12 cellular contexts compared by ENCODE assay signal in the genomic region with DNA sequence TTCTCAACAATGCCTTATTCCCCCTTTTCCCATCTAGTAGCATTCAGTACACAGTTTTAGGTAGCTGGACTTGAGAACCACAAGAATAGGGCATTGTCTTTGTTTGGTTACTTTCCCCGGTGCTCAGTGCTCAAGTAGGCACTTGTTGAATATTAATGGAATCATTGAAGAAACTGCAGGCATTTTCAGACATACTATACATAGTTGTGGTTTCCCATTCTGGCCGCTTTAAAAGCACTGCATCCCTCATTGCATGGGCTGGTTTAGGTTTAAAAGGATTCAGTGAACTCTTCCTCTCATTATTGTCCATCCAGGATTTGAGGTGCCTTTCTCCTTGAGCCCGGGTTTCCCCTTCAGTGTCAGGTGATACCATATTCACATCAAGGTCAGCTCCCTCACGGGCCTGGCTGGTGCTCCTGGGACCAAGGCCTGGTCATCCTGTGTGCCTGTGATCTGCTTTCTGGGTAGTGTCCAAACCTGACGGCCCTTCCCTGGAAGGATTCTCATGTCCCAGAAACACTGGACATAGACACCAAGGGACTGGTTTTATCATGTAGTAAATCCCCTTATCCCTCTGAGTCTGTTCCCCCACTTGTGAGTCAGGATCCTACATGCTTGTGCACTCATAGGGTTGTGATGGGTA. TPM values are rescaled to one million over a fixed set of nuclear protein-coding genes. Genes with fewer than 3 reads are reported as not detected.
DNase-seq lines count a peak whose midpoint lies in the region; ATAC-seq and TF ChIP-seq lines count a peak whose summit lies in the region.
"Had no signal": no experiment of that assay in that cellular context is flagged by ENCODE, and none has a peak within 500 bp of the region (broad histone marks: within the 10 kb centered on the region; RNA-seq: fewer than 3 reads in every experiment).

No MANE protein-coding gene starts in this region.

- H3K27me3 ChIP-seq in adrenal gland = no peaks in the 10 kb centered on the region
- H3K27me3 ChIP-seq: colonic mucosa, tibial nerve had no signal

- TF ChIP-seq CTCF in adrenal gland (IDR thresholded peaks at IDR 0.05) = no peak

- H3K4me1 Mint-ChIP-seq in activated CD4-positive, alpha-beta memory T cell treated with anti-CD3 and anti-CD28 coated beads for 36 hours (ENCODE audit: low read depth) = peaks cover 48% of the 10 kb centered on the region
- H3K4me1 Mint-ChIP-seq in activated CD4-positive, alpha-beta memory T cell treated with anti-CD3 and anti-CD28 coated beads, Interleukin-2, amount 10 ng/mL, durations not matched to agents 7 days and 5 days = peaks cover 12% of the 10 kb centered on the region
- peaks cover 32% of the 10 kb centered on the region for H3K4me1 Mint-ChIP-seq in stimulated activated effector memory CD8-positive, alpha-beta T cell treated with anti-CD3 and anti-CD28 coated beads, Interleukin-12 subunit alpha, Interleukin-12 subunit beta, amount 100 ng/mL, for 72 hours

- no peak for ATAC-seq in stimulated activated effector memory CD8-positive, alpha-beta T cell treated with anti-CD3 and anti-CD28 coated beads, Interleukin-12 subunit alpha, Interleukin-12 subunit beta, amount 100 ng/mL, for 72 hours

- peaks cover 0 to 3% of the 10 kb centered on the region in 2 donors for H3K36me3 ChIP-seq in adrenal gland (replicated peaks in 1 of 2)
- H3K36me3 ChIP-seq: colonic mucosa had no signal

- no peak for DNase-seq in activated CD4-positive, alpha-beta memory T cell treated with anti-CD3 and anti-CD28 coated beads for 36 hours
- DNase-seq in activated CD4-positive, alpha-beta memory T cell treated with anti-CD3 and anti-CD28 coated beads, Interleukin-2, amount 10 ng/mL, durations not matched to agents 7 days and 5 days = no peak
- peak in 6 of 7 donors; percentile 49 to 70 (median 58) for DNase-seq in adrenal gland
- DNase-seq in hepatic stellate cell (ENCODE audit: low spot score) = peak; percentile 65
- no peak for DNase-seq in stimulated activated effector memory CD8-positive, alpha-beta T cell treated with anti-CD3 and anti-CD28 coated beads, Interleukin-12 subunit alpha, Interleukin-12 subunit beta, amount 100 ng/mL, for 72 hours (ENCODE audit: low spot score in 2 of 2)
- DNase-seq in putamen (ENCODE audit: low spot score) = no peak
- DNase-seq in Kasumi-1 (lab: John Stamatoyannopoulos, UW) = no peak
- DNase-seq in NCI-H2107 treated with DMSO at 0.1 percent for 48 hours (lab: John Stamatoyannopoulos, UW; ENCODE audit: unreplicated experiment) = no peak
- DNase-seq: 8988T, colonic mucosa, NCI-H1694 had no signal

- no peaks in the 10 kb centered on the region for H3K27me3 Mint-ChIP-seq in activated CD4-positive, alpha-beta memory T cell treated with anti-CD3 and anti-CD28 coated beads for 36 hours
- no peaks in the 10 kb centered on the region for H3K27me3 Mint-ChIP-seq in activated CD4-positive, alpha-beta memory T cell treated with anti-CD3 and anti-CD28 coated beads, Interleukin-2, amount 10 ng/mL, durations not matched to agents 7 days and 5 days

- H3K9me3 ChIP-seq in adrenal gland (replicated peaks in 1 of 3) = no peaks in the 10 kb centered on the region
- H3K9me3 ChIP-seq: colonic mucosa, tibial nerve had no signal

- intact Hi-C loops in activated CD4-positive, alpha-beta memory T cell treated with anti-CD3 and anti-CD28 coated beads for 36 hours (cut with micrococcal nuclease) = loop anchor here (10.0 kb wide), 1 partner anchor 1375 kb away; a partner anchor contains a TSS
- intact Hi-C loops in adrenal gland (cut with DNase I) = loop anchor here in 1 of 2 donors (10.0 kb wide), 1 partner anchor 45 kb away; a partner anchor contains a TSS

- no peak for TF ChIP-seq POLR2A in adrenal gland (IDR thresholded peaks at IDR 0.05)

- peak overlapping the region in 1 of 5 donors; percentile 15 for H3K27ac ChIP-seq in adrenal gland
- H3K27ac ChIP-seq: colonic mucosa had no signal

- H3K4me3 ChIP-seq in adrenal gland = no peak overlapping the region
- H3K4me3 ChIP-seq: colonic mucosa, tibial nerve had no signal

- 57 to 68% (median 62%) methylated on average over 4 to 5 of the region's 5 CpGs for WGBS in adrenal gland, 4 donors

- POLR2A ChIA-PET in activated CD4-positive, alpha-beta memory T cell treated with anti-CD3 and anti-CD28 coated beads for 36 hours (lab: Charles Lee) = no interaction called here
- POLR2A ChIA-PET in activated CD4-positive, alpha-beta memory T cell treated with anti-CD3 and anti-CD28 coated beads, Interleukin-2, amount 10 ng/mL, durations not matched to agents 7 days and 5 days (lab: Charles Lee) = no interaction called here

- CTCF ChIA-PET in activated CD4-positive, alpha-beta memory T cell treated with anti-CD3 and anti-CD28 coated beads for 36 hours (lab: Charles Lee) = interaction anchor here (0.9 to 2.0 kb wide), 2 partner anchors 27 to 48 kb away, joined by 3 to 7 read pairs; a partner anchor contains a TSS
- CTCF ChIA-PET in activated CD4-positive, alpha-beta memory T cell treated with anti-CD3 and anti-CD28 coated beads, Interleukin-2, amount 10 ng/mL, durations not matched to agents 7 days and 5 days (lab: Charles Lee) = no interaction called here

- peaks cover 8 to 19% of the 10 kb centered on the region in 2 donors for H3K4me1 ChIP-seq in adrenal gland (replicated peaks in 1 of 2)
- H3K4me1 ChIP-seq: colonic mucosa had no signal

- H3K9me3 Mint-ChIP-seq in activated CD4-positive, alpha-beta memory T cell treated with anti-CD3 and anti-CD28 coated beads for 36 hours = no peaks in the 10 kb centered on the region
- no peaks in the 10 kb centered on the region for H3K9me3 Mint-ChIP-seq in activated CD4-positive, alpha-beta memory T cell treated with anti-CD3 and anti-CD28 coated beads, Interleukin-2, amount 10 ng/mL, durations not matched to agents 7 days and 5 days
- H3K9me3 Mint-ChIP-seq in stimulated activated effector memory CD8-positive, alpha-beta T cell treated with anti-CD3 and anti-CD28 coated beads, Interleukin-12 subunit alpha, Interleukin-12 subunit beta, amount 100 ng/mL, for 72 hours = no peaks in the 10 kb centered on the region

- no peaks in the 10 kb centered on the region for H3K36me3 Mint-ChIP-seq in activated CD4-positive, alpha-beta memory T cell treated with anti-CD3 and anti-CD28 coated beads for 36 hours
- H3K36me3 Mint-ChIP-seq in activated CD4-positive, alpha-beta memory T cell treated with anti-CD3 and anti-CD28 coated beads, Interleukin-2, amount 10 ng/mL, durations not matched to agents 7 days and 5 days (ENCODE audit: low read depth) = no peaks in the 10 kb centered on the region
- peaks cover 23% of the 10 kb centered on the region for H3K36me3 Mint-ChIP-seq in stimulated activated effector memory CD8-positive, alpha-beta T cell treated with anti-CD3 and anti-CD28 coated beads, Interleukin-12 subunit alpha, Interleukin-12 subunit beta, amount 100 ng/mL, for 72 hours

- H3K4me3 Mint-ChIP-seq in activated CD4-positive, alpha-beta memory T cell treated with anti-CD3 and anti-CD28 coated beads for 36 hours = no peak overlapping the region
- H3K4me3 Mint-ChIP-seq in activated CD4-positive, alpha-beta memory T cell treated with anti-CD3 and anti-CD28 coated beads, Interleukin-2, amount 10 ng/mL, durations not matched to agents 7 days and 5 days = no peak overlapping the region
- H3K4me3 Mint-ChIP-seq in stimulated activated effector memory CD8-positive, alpha-beta T cell treated with anti-CD3 and anti-CD28 coated beads, Interleukin-12 subunit alpha, Interleukin-12 subunit beta, amount 100 ng/mL, for 72 hours = no peak overlapping the region

- H3K27ac Mint-ChIP-seq in activated CD4-positive, alpha-beta memory T cell treated with anti-CD3 and anti-CD28 coated beads for 36 hours = peak overlapping the region; percentile 20
- no peak overlapping the region for H3K27ac Mint-ChIP-seq in activated CD4-positive, alpha-beta memory T cell treated with anti-CD3 and anti-CD28 coated beads, Interleukin-2, amount 10 ng/mL, durations not matched to agents 7 days and 5 days
- peak overlapping the region; percentile 23 for H3K27ac Mint-ChIP-seq in stimulated activated effector memory CD8-positive, alpha-beta T cell treated with anti-CD3 and anti-CD28 coated beads, Interleukin-12 subunit alpha, Interleukin-12 subunit beta, amount 100 ng/mL, for 72 hours

RNA-seq across cellular contexts. Expression of a gene that starts 7.3 kb away (rescaled TPM):
- 10 to 100 TPM in 1 of 2 experiments, 1 to 10 TPM in 1; 8.8 to 10.3 TPM for total RNA-seq in activated CD4-positive, alpha-beta memory T cell treated with anti-CD3 and anti-CD28 coated beads for 36 hours
- total RNA-seq in activated CD4-positive, alpha-beta memory T cell treated with anti-CD3 and anti-CD28 coated beads, Interleukin-2, amount 10 ng/mL, durations not matched to agents 7 days and 5 days = 10 to 100 TPM; 25.1 to 27.8 TPM
- 10 to 100 TPM; 13.1 to 70.4 (median 39.4) TPM for total RNA-seq in adrenal gland
- 1 to 10 TPM; 2.3 to 10.0 (median 5.8) TPM for polyA plus RNA-seq in adrenal gland

RNA-seq across cellular contexts. Expression of a gene that starts 47.8 kb away (rescaled TPM):
- total RNA-seq in activated CD4-positive, alpha-beta memory T cell treated with anti-CD3 and anti-CD28 coated beads for 36 hours = 1 to 10 TPM; 6.2 to 7.3 TPM
- 1 to 10 TPM; 3.7 to 4.4 TPM for total RNA-seq in activated CD4-positive, alpha-beta memory T cell treated with anti-CD3 and anti-CD28 coated beads, Interleukin-2, amount 10 ng/mL, durations not matched to agents 7 days and 5 days
- total RNA-seq in adrenal gland = 10 to 100 TPM in 7 of 8 donors, 1 to 10 TPM in 1; 9.8 to 22.4 (median 13.7) TPM
- 10 to 100 TPM in 1 of 3 donors, 1 to 10 TPM in 2; 2.6 to 33.8 (median 2.7) TPM for polyA plus RNA-seq in adrenal gland

Comparison
In these comparisons a context has a peak if more than half of its experiments do, and no peak if none do; other contexts are left out.
1. DNase-seq: peak in adrenal gland (6 of 7) and hepatic stellate cell (single experiment); none in activated CD4-positive, alpha-beta memory T cell treated with anti-CD3 and anti-CD28 coated beads for 36 hours (single experiment), activated CD4-positive, alpha-beta memory T cell treated with anti-CD3 and anti-CD28 coated beads, Interleukin-2, amount 10 ng/mL, durations not matched to agents 7 days and 5 days (single experiment), stimulated activated effector memory CD8-positive, alpha-beta T cell treated with anti-CD3 and anti-CD28 coated beads, Interleukin-12 subunit alpha, Interleukin-12 subunit beta, amount 100 ng/mL, for 72 hours (0 of 2), putamen (single experiment), Kasumi-1 (0 of 2) and NCI-H2107 treated with DMSO at 0.1 percent for 48 hours (single experiment).